Comparison of ENCODE assay signal across 1 cellular context in the genomic region with DNA sequence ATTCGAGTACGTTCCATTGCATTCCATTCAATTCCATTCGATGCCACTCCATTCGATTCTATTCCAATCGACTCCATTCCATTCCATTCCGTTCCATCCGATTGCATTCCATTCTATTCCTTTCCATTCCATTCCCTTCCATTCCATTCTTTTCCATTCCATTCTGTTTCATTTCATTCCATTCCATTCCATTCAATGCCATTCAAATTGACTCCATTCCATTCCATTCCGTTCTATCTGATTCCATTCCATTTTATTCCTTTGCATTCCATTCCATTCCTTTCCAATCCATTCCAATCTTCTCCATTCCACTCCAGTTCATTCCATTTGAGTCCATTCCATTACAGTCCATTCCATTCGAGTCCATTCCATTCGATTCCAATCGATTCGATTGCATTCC.
A peak's percentile ranks its signal among the peaks of the same experiment; 100 is the strongest.
TF ChIP-seq lines count a peak whose summit lies in the region.
"Not testable (repeated sequence)": the region's sequence is repeated elsewhere in the genome, so short reads cannot be mapped to it uniquely, and the experiment has no call there.

No MANE protein-coding gene starts in this region.

TF ChIP-seq in HepG2, 621 proteins besides CTCF, POLR2A, EP300 and RAD21:
- 0 out of 2 replicates have a peak, but pooled peaks have one; percentile 13 for TF ChIP-seq JUNB (CRISPR knock-in tag; IDR thresholded peaks at IDR 0.05; ENCODE audit: borderline replicate concordance)
- TF ChIP-seq ARNT (IDR thresholded peaks at IDR 0.05), result peak; percentile 34; the same call in 1 of the 2 replicates
- peak; percentile 49; the same call in 1 of the 2 replicates for TF ChIP-seq FOXA1 (IDR thresholded peaks at IDR 0.05)
- TF ChIP-seq FOXA1, SOX6, LCORL, ATF7 (CRISPR knock-in tag; IDR thresholded peaks at IDR 0.05): not testable (repeated sequence)
- TF ChIP-seq SOX6 (IDR thresholded peaks at IDR 0.05), result peak; percentile 71; the same call in 1 of the 2 replicates
- TF ChIP-seq, protein P1, sequence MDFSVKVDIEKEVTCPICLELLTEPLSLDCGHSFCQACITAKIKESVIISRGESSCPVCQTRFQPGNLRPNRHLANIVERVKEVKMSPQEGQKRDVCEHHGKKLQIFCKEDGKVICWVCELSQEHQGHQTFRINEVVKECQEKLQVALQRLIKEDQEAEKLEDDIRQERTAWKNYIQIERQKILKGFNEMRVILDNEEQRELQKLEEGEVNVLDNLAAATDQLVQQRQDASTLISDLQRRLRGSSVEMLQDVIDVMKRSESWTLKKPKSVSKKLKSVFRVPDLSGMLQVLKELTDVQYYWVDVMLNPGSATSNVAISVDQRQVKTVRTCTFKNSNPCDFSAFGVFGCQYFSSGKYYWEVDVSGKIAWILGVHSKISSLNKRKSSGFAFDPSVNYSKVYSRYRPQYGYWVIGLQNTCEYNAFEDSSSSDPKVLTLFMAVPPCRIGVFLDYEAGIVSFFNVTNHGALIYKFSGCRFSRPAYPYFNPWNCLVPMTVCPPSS (IDR thresholded peaks at IDR 0.05), result 0 out of 2 replicates have a peak, but pooled peaks have one; percentile 26
- TF ChIP-seq IKZF1 (IDR thresholded peaks at IDR 0.05), result peak; percentile 82; the same call in 1 of the 2 replicates
- TF ChIP-seq LCORL (IDR thresholded peaks at IDR 0.05), result peak; percentile 6; the same call in 1 of the 2 replicates
- TF ChIP-seq, protein P2, sequence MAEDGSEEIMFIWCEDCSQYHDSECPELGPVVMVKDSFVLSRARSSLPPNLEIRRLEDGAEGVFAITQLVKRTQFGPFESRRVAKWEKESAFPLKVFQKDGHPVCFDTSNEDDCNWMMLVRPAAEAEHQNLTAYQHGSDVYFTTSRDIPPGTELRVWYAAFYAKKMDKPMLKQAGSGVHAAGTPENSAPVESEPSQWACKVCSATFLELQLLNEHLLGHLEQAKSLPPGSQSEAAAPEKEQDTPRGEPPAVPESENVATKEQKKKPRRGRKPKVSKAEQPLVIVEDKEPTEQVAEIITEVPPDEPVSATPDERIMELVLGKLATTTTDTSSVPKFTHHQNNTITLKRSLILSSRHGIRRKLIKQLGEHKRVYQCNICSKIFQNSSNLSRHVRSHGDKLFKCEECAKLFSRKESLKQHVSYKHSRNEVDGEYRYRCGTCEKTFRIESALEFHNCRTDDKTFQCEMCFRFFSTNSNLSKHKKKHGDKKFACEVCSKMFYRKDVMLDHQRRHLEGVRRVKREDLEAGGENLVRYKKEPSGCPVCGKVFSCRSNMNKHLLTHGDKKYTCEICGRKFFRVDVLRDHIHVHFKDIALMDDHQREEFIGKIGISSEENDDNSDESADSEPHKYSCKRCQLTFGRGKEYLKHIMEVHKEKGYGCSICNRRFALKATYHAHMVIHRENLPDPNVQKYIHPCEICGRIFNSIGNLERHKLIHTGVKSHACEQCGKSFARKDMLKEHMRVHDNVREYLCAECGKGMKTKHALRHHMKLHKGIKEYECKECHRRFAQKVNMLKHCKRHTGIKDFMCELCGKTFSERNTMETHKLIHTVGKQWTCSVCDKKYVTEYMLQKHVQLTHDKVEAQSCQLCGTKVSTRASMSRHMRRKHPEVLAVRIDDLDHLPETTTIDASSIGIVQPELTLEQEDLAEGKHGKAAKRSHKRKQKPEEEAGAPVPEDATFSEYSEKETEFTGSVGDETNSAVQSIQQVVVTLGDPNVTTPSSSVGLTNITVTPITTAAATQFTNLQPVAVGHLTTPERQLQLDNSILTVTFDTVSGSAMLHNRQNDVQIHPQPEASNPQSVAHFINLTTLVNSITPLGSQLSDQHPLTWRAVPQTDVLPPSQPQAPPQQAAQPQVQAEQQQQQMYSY (CRISPR knock-in tag; IDR thresholded peaks at IDR 0.05), result peak; percentile 76
- TF ChIP-seq PLRG1 (conservative IDR thresholded peaks at IDR 0.05), result peak; percentile 88; the same call in 1 of the 2 replicates
- TF ChIP-seq ATF7 (IDR thresholded peaks at IDR 0.05), result peak; percentile 10; the same call in 1 of the 2 replicates
TF ChIP-seq in HepG2: peak in this region for 10; not testable (repeated sequence) for 611.
